ENCODE assay signal across 19 cellular contexts in the genomic region with DNA sequence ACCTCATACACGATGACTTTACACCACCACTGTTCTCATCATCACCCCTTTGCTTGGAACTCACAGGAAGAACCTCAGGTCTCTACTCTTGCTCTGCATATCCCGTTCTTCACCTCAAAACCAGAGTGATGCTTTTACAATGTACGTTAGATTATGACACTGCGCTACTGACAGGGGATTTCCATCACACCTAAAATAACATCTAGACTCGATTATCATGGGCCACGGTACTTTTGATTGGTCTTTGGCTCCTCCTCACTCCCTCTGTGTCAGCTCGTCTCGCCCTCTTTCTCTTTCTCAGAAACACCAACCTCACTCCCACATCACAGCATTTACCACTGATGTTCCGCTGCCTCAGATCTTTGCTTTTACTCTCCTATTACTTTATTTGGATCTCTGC.
DNase-seq lines count a peak whose midpoint lies in the region; ATAC-seq and TF ChIP-seq lines count a peak whose summit lies in the region.
"Had no signal": no experiment of that assay in that cellular context is flagged by ENCODE, and none has a peak within 500 bp of the region (broad histone marks: within the 10 kb centered on the region; RNA-seq: fewer than 3 reads in every experiment).

No MANE protein-coding gene starts in this region.

- CTCF ChIA-PET in activated CD4-positive, alpha-beta memory T cell treated with anti-CD3 and anti-CD28 coated beads, Interleukin-2, amount 10 ng/mL, durations not matched to agents 7 days and 5 days (lab: Charles Lee), result no interaction called here

- H3K4me1 Mint-ChIP-seq in activated CD4-positive, alpha-beta memory T cell treated with anti-CD3 and anti-CD28 coated beads, Interleukin-2, amount 10 ng/mL, durations not matched to agents 7 days and 5 days, result no peaks in the 10 kb centered on the region
- H3K4me1 Mint-ChIP-seq in naive thymus-derived CD8-positive, alpha-beta T cell, result no peaks in the 10 kb centered on the region
- H3K4me1 Mint-ChIP-seq: stimulated activated memory B cell treated with anti-CD40 and anti-IgM and Interleukin-4, amounts not matched to agents 10 μg/mL and 1 μg/mL and 100 μg/mL, for 72 hours had no signal

- TF ChIP-seq POLR2A in GM19099 (IDR thresholded peaks at IDR 0.05; ENCODE audit: extremely low read depth, insufficient read length, low read depth), result peak; percentile 15

- no peak for TF ChIP-seq CTCF in GM12865 (IDR thresholded peaks at IDR 0.05; ENCODE audit: insufficient read depth, low read depth, low read length, missing control alignments)

- ATAC-seq in HG03025 (IDR thresholded peaks at IDR 0.05; ENCODE audit: low FRiP score, unreplicated experiment), result peak; percentile 89
- no peak for ATAC-seq in naive thymus-derived CD8-positive, alpha-beta T cell
- ATAC-seq: body of pancreas; gastrocnemius medialis; stimulated activated memory B cell treated with anti-CD40 and anti-IgM and Interleukin-4, amounts not matched to agents 10 μg/mL and 1 μg/mL and 100 μg/mL, for 72 hours had no signal

- no peaks in the 10 kb centered on the region for H3K36me3 Mint-ChIP-seq in activated CD4-positive, alpha-beta memory T cell treated with anti-CD3 and anti-CD28 coated beads, Interleukin-2, amount 10 ng/mL, durations not matched to agents 7 days and 5 days (ENCODE audit: low read depth)
- H3K36me3 Mint-ChIP-seq in naive thymus-derived CD8-positive, alpha-beta T cell, result no peaks in the 10 kb centered on the region
- H3K36me3 Mint-ChIP-seq: stimulated activated memory B cell treated with anti-CD40 and anti-IgM and Interleukin-4, amounts not matched to agents 10 μg/mL and 1 μg/mL and 100 μg/mL, for 72 hours had no signal

- H3K4me3 ChIP-seq in GM12865 (ENCODE audit: low read depth, low read length), result peak overlapping the region; percentile 34; the same call in 1 of the 2 replicates
- H3K4me3 ChIP-seq: BLaER1, body of pancreas, gastrocnemius medialis, HAP-1 had no signal

- H3K27ac Mint-ChIP-seq in activated CD4-positive, alpha-beta memory T cell treated with anti-CD3 and anti-CD28 coated beads, Interleukin-2, amount 10 ng/mL, durations not matched to agents 7 days and 5 days, result no peak overlapping the region
- no peak overlapping the region for H3K27ac Mint-ChIP-seq in naive thymus-derived CD8-positive, alpha-beta T cell
- H3K27ac Mint-ChIP-seq: activated T-helper 2 cell treated with anti-CD3 and anti-CD28 coated beads, Interferon-gamma antibody, Interleukin-2, Interleukin-4, amounts not matched to agents 10 μg/mL and 5 μg/mL and 100 μg/mL, durations not matched to agents 14 hours and 24 hours and 36 hours; progenitor cell of endocrine pancreas; stimulated activated memory B cell treated with anti-CD40 and anti-IgM and Interleukin-4, amounts not matched to agents 10 μg/mL and 1 μg/mL and 100 μg/mL, for 72 hours had no signal

- no peak overlapping the region for H3K4me3 Mint-ChIP-seq in activated CD4-positive, alpha-beta memory T cell treated with anti-CD3 and anti-CD28 coated beads, Interleukin-2, amount 10 ng/mL, durations not matched to agents 7 days and 5 days
- no peak overlapping the region for H3K4me3 Mint-ChIP-seq in naive thymus-derived CD8-positive, alpha-beta T cell
- H3K4me3 Mint-ChIP-seq: stimulated activated memory B cell treated with anti-CD40 and anti-IgM and Interleukin-4, amounts not matched to agents 10 μg/mL and 1 μg/mL and 100 μg/mL, for 72 hours had no signal

- no peaks in the 10 kb centered on the region for H3K27me3 Mint-ChIP-seq in activated CD4-positive, alpha-beta memory T cell treated with anti-CD3 and anti-CD28 coated beads, Interleukin-2, amount 10 ng/mL, durations not matched to agents 7 days and 5 days
- no peaks in the 10 kb centered on the region for H3K27me3 Mint-ChIP-seq in naive thymus-derived CD8-positive, alpha-beta T cell
- H3K27me3 Mint-ChIP-seq: progenitor cell of endocrine pancreas; stimulated activated memory B cell treated with anti-CD40 and anti-IgM and Interleukin-4, amounts not matched to agents 10 μg/mL and 1 μg/mL and 100 μg/mL, for 72 hours had no signal

- POLR2A ChIA-PET in activated CD4-positive, alpha-beta memory T cell treated with anti-CD3 and anti-CD28 coated beads, Interleukin-2, amount 10 ng/mL, durations not matched to agents 7 days and 5 days (lab: Charles Lee), result no interaction called here
- POLR2A ChIA-PET in naive thymus-derived CD8-positive, alpha-beta T cell (lab: Charles Lee), result no interaction called here

- peaks cover 2% of the 10 kb centered on the region for H3K9me3 Mint-ChIP-seq in activated CD4-positive, alpha-beta memory T cell treated with anti-CD3 and anti-CD28 coated beads, Interleukin-2, amount 10 ng/mL, durations not matched to agents 7 days and 5 days
- peaks cover 0 to 5% (median 0%) of the 10 kb centered on the region in 9 donors for H3K9me3 Mint-ChIP-seq in naive thymus-derived CD8-positive, alpha-beta T cell
- H3K9me3 Mint-ChIP-seq: activated T-helper 2 cell treated with anti-CD3 and anti-CD28 coated beads, Interferon-gamma antibody, Interleukin-2, Interleukin-4, amounts not matched to agents 10 μg/mL and 5 μg/mL and 100 μg/mL, durations not matched to agents 14 hours and 24 hours and 36 hours had no signal

- DNase-seq in GM12865 (ENCODE audit: low read depth) (peak; percentile 79), ureter (ENCODE audit: low spot score) (no peak), NCI-H2171 (lab: John Stamatoyannopoulos, UW) (no peak), NCI-H187 treated with DMSO at 0.1 percent for 48 hours (lab: John Stamatoyannopoulos, UW) (no peak)
- DNase-seq in activated CD4-positive, alpha-beta memory T cell treated with anti-CD3 and anti-CD28 coated beads, Interleukin-2, amount 10 ng/mL, durations not matched to agents 7 days and 5 days, result peak; percentile 16
- no peak for DNase-seq in naive thymus-derived CD8-positive, alpha-beta T cell
- DNase-seq: body of pancreas, gastrocnemius medialis, islet precursor cell, Kasumi-1, NCI-H2107, SK-N-SH had no signal

Comparison
In these comparisons a context has a peak if more than half of its experiments do, and no peak if none do; other contexts are left out.
1. DNase-seq: peak in GM12865 (single experiment) and activated CD4-positive, alpha-beta memory T cell treated with anti-CD3 and anti-CD28 coated beads, Interleukin-2, amount 10 ng/mL, durations not matched to agents 7 days and 5 days (single experiment); none in naive thymus-derived CD8-positive, alpha-beta T cell (0 of 10), ureter (single experiment), NCI-H2171 (single experiment) and NCI-H187 treated with DMSO at 0.1 percent for 48 hours (single experiment).